8 cellular contexts compared by ENCODE assay signal in the genomic region with DNA sequence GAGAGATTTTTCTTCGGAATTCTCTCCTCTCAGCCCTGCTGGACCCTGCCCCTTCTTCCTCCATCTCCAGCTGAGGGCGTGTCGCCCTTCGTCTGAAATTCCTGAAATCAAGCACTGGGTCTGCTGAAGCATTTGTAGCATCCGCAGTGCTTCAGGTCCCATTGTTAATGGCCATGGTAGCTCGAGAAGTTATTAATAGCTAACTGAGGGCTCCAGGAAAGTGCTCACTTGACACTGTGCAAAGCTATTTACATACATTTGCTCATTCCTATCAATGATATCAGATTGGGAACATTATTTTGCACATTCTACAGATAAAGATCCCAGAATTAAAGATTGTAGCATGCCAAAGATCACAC. TPM values are rescaled to one million over a fixed set of nuclear protein-coding genes. Genes with fewer than 3 reads are reported as not detected.
DNase-seq lines count a peak whose midpoint lies in the region; ATAC-seq and TF ChIP-seq lines count a peak whose summit lies in the region.

No MANE protein-coding gene starts in this region.

- H3K27me3 Mint-ChIP-seq in chondrocyte (ENCODE audit: low read depth), result no peaks in the 10 kb centered on the region

- WGBS in mesodermal cell (ENCODE audit: insufficient coverage in 2 of 2), 2 experiments, result 0 to 2% methylated on average over 1 to 5 of the region's 6 CpGs

- H3K27ac ChIP-seq in 22Rv1 (peak overlapping the region; percentile 91), mesodermal cell (ENCODE audit: low read depth, low read length, severe bottlenecking) (peak overlapping the region; percentile 93)

- H3K4me3 Mint-ChIP-seq in chondrocyte (ENCODE audit: unreplicated experiment), result peak overlapping the region; percentile 98

- no peaks in the 10 kb centered on the region for H3K9me3 ChIP-seq in mesodermal cell (ENCODE audit: control insufficient read depth, low read length)

- peak overlapping the region; percentile 97 for H3K27ac Mint-ChIP-seq in chondrocyte (ENCODE audit: unreplicated experiment)

- DNase-seq in Kasumi-1 (lab: John Stamatoyannopoulos, UW), result peak; percentile 46 to 65
- no peak for DNase-seq in chondrocyte (ENCODE audit: low spot score)
- DNase-seq in NCI-H2081 treated with DMSO at 0.1 percent for 48 hours (lab: John Stamatoyannopoulos, UW), result no peak

- peaks cover 13% of the 10 kb centered on the region for H3K36me3 ChIP-seq in mesodermal cell (ENCODE audit: control insufficient read depth, insufficient read depth, low read length)

- peak; percentile 22 for ATAC-seq in GM18907 (IDR thresholded peaks at IDR 0.05; ENCODE audit: unreplicated experiment)
- no peak for ATAC-seq in GM18870 (IDR thresholded peaks at IDR 0.05; ENCODE audit: unreplicated experiment)
- ATAC-seq in GM19463 (IDR thresholded peaks at IDR 0.05; ENCODE audit: unreplicated experiment), result no peak

- no peaks in the 10 kb centered on the region for H3K9me3 Mint-ChIP-seq in chondrocyte (ENCODE audit: low read depth)

- TF ChIP-seq CTCF in 22Rv1 (IDR thresholded peaks at IDR 0.05), result 0 out of 2 replicates have a peak, but pooled peaks have one; percentile 0
- peak; percentile 27 for TF ChIP-seq CTCF in chondrocyte (IDR thresholded peaks at IDR 0.05)

- H3K4me1 Mint-ChIP-seq in chondrocyte (ENCODE audit: low read depth), result peaks cover 31% of the 10 kb centered on the region

- H3K4me1 ChIP-seq in mesodermal cell (ENCODE audit: control insufficient read depth, insufficient read depth, low read length, poor library complexity, severe bottlenecking), result no peaks in the 10 kb centered on the region

- H3K4me3 ChIP-seq in mesodermal cell (ENCODE audit: extremely low read depth, insufficient read depth, low read length, poor library complexity, severe bottlenecking), result peak overlapping the region; percentile 63

- H3K36me3 Mint-ChIP-seq in chondrocyte (ENCODE audit: low read depth), result peaks cover 4% of the 10 kb centered on the region

RNA-seq across cellular contexts. Expression of gene FAM149B1, which starts 0.5 kb away (rescaled TPM):
- 19.4 to 23.7 TPM (median 20.8 TPM) in 3 replicates for total RNA-seq in chondrocyte
- 31.6 TPM for polyA plus RNA-seq in mesodermal cell (2013, experiment 1 of 2)
- polyA plus RNA-seq in mesodermal cell (2013, experiment 2 of 2), result 30.4 TPM

RNA-seq across cellular contexts. Expression of gene ECD, which starts 0.7 kb away (rescaled TPM):
- total RNA-seq in chondrocyte, result 25.4 to 30.2 TPM (median 26.6 TPM) in 3 replicates
- 43.1 TPM for polyA plus RNA-seq in mesodermal cell (2013, experiment 1 of 2)
- polyA plus RNA-seq in mesodermal cell (2013, experiment 2 of 2), result 34.7 TPM

RNA-seq across cellular contexts. Expression of gene NUDT13, which starts 58.2 kb away (rescaled TPM):
- total RNA-seq in chondrocyte, result 1.7 to 2.2 TPM (median 2.0 TPM) in 3 replicates
- 0.88 TPM for polyA plus RNA-seq in mesodermal cell (2013, experiment 1 of 2)
- polyA plus RNA-seq in mesodermal cell (2013, experiment 2 of 2), result 1.2 TPM

Comparison
In these comparisons a context has a peak if more than half of its experiments do, and no peak if none do; other contexts are left out.
1. DNase-seq: peak in Kasumi-1 (2 of 2); none in chondrocyte (single experiment) and NCI-H2081 treated with DMSO at 0.1 percent for 48 hours (single experiment).